ENCODE assay signal across 19 cellular contexts in genomic region chr12:62750941-62751843, GRCh38.
"Had no signal": no experiment of that assay in that cellular context is flagged by ENCODE, and none has a peak within 500 bp of the region (broad histone marks: within the 10 kb centered on the region; RNA-seq: fewer than 3 reads in every experiment).

No MANE protein-coding gene starts in this region.

- H3K27ac Mint-ChIP-seq: activated CD8-positive, alpha-beta memory T cell treated with anti-CD3 and anti-CD28 coated beads, Interleukin-2, amount 10 ng/mL, durations not matched to agents 7 days and 5 days; activated naive CD4-positive, alpha-beta T cell treated with anti-CD3 and anti-CD28 coated beads, Interleukin-2, amount 50 U/mL, for 24 hours; activated T-cell treated with anti-CD3 and anti-CD28 coated beads, Interleukin-2, amount 50 U/mL, for 24 hours; immature natural killer cell; naive thymus-derived CD8-positive, alpha-beta T cell; T-cell had no signal

- H3K4me1 Mint-ChIP-seq: activated CD8-positive, alpha-beta memory T cell treated with anti-CD3 and anti-CD28 coated beads, Interleukin-2, amount 10 ng/mL, durations not matched to agents 7 days and 5 days; activated naive CD4-positive, alpha-beta T cell treated with anti-CD3 and anti-CD28 coated beads, Interleukin-2, amount 50 U/mL, for 24 hours; immature natural killer cell; naive thymus-derived CD8-positive, alpha-beta T cell; T-cell had no signal

- DNase-seq: activated CD4-positive, alpha-beta T cell treated with anti-CD3 and anti-CD28 coated beads, Interleukin-2, amount 50 U/mL, for 48 hours; activated CD4-positive, CD25-positive, alpha-beta regulatory T cell treated with anti-CD3 and anti-CD28 coated beads, Interleukin-2, amount 50 U/mL, for 72 hours; activated CD8-positive, alpha-beta memory T cell treated with anti-CD3 and anti-CD28 coated beads, Interleukin-2, amount 10 ng/mL, durations not matched to agents 7 days and 5 days; activated effector memory CD4-positive, alpha-beta T cell treated with Interleukin-2 at 50 U/mL for 16 hours; activated T-cell treated with anti-CD3 and anti-CD28 coated beads, Interleukin-2, amount 50 U/mL, for 24 hours; adrenal gland; caudate nucleus; heart left ventricle; immature natural killer cell; naive thymus-derived CD8-positive, alpha-beta T cell; stimulated activated CD4-positive, alpha-beta T cell treated with anti-CD3 and anti-CD28 coated beads, Interleukin-4, amount 100 ng/mL, for 24 hours; stimulated activated naive CD4-positive, alpha-beta T cell treated with Interleukin-2 at 50 U/mL for 16 hours; T-cell; T1000; trophoblast cell had no signal

- H3K9me3 ChIP-seq: adrenal gland, heart left ventricle, right atrium auricular region had no signal

- H3K36me3 ChIP-seq: adrenal gland, heart left ventricle, right atrium auricular region had no signal

- H3K4me3 ChIP-seq: adrenal gland, heart left ventricle, lung, right atrium auricular region, skin epidermis had no signal

- H3K27me3 ChIP-seq: adrenal gland, heart left ventricle, right atrium auricular region had no signal

- H3K4me1 ChIP-seq: adrenal gland, heart left ventricle, right atrium auricular region had no signal

- H3K27ac ChIP-seq: adrenal gland, heart left ventricle, right atrium auricular region, skin epidermis had no signal

- ATAC-seq: activated CD8-positive, alpha-beta memory T cell treated with anti-CD3 and anti-CD28 coated beads, Interleukin-2, amount 10 ng/mL, durations not matched to agents 7 days and 5 days; heart left ventricle; naive thymus-derived CD8-positive, alpha-beta T cell; T-cell had no signal

- H3K36me3 Mint-ChIP-seq: activated naive CD4-positive, alpha-beta T cell treated with anti-CD3 and anti-CD28 coated beads, Interleukin-2, amount 50 U/mL, for 24 hours; immature natural killer cell; naive thymus-derived CD8-positive, alpha-beta T cell; T-cell had no signal

- H3K4me3 Mint-ChIP-seq: activated CD8-positive, alpha-beta memory T cell treated with anti-CD3 and anti-CD28 coated beads, Interleukin-2, amount 10 ng/mL, durations not matched to agents 7 days and 5 days; activated naive CD4-positive, alpha-beta T cell treated with anti-CD3 and anti-CD28 coated beads, Interleukin-2, amount 50 U/mL, for 24 hours; activated T-cell treated with anti-CD3 and anti-CD28 coated beads, Interleukin-2, amount 50 U/mL, for 24 hours; immature natural killer cell; naive thymus-derived CD8-positive, alpha-beta T cell; T-cell had no signal

- H3K9me3 Mint-ChIP-seq: activated naive CD4-positive, alpha-beta T cell treated with anti-CD3 and anti-CD28 coated beads, Interleukin-2, amount 50 U/mL, for 24 hours; activated T-cell treated with anti-CD3 and anti-CD28 coated beads, Interleukin-2, amount 50 U/mL, for 24 hours; immature natural killer cell; naive thymus-derived CD8-positive, alpha-beta T cell; T-cell had no signal
